26 cellular contexts compared by ENCODE assay signal in genomic region chr2:239133945-239134570, GRCh38.
DNase-seq lines count a peak whose midpoint lies in the region; ATAC-seq and TF ChIP-seq lines count a peak whose summit lies in the region.
"Had no signal": no experiment of that assay in that cellular context is flagged by ENCODE, and none has a peak within 500 bp of the region (broad histone marks: within the 10 kb centered on the region; RNA-seq: fewer than 3 reads in every experiment).

No MANE protein-coding gene starts in this region.

- dilution Hi-C loops in IMR-90 (cut with HindIII; ENCODE audit: low sequenced_read_pairs, unreplicated experiment): no loop called here

- no peak for TF ChIP-seq POLR2A in IMR-90 (IDR thresholded peaks at IDR 0.05; ENCODE audit: low read depth, low read length)

- peaks cover 69% of the 10 kb centered on the region for H3K36me3 ChIP-seq in IMR-90 (ENCODE audit: control insufficient read depth, insufficient read depth, low read length)

- ATAC-seq in activated T-cell treated with anti-CD3 and anti-CD28 coated beads, Interleukin-2, amount 50 U/mL, for 72 hours (replicated peaks in 1 of 2): no peak
- ATAC-seq in right cardiac atrium (no peak), left cardiac atrium (no peak), IMR-90 (ENCODE audit: low read depth) (no peak), HG02642 (IDR thresholded peaks at IDR 0.05; ENCODE audit: poor library complexity, unreplicated experiment) (no peak)
- ATAC-seq: GM12878 had no signal

- peak overlapping the region; percentile 52 for H3K27ac Mint-ChIP-seq in activated T-cell treated with anti-CD3 and anti-CD28 coated beads, Interleukin-2, amount 50 U/mL, for 24 hours
- no peak overlapping the region for H3K27ac Mint-ChIP-seq in activated T-cell treated with anti-CD3 and anti-CD28 coated beads, Interleukin-2, amount 50 U/mL, for 72 hours
- H3K27ac Mint-ChIP-seq: CD8-positive, alpha-beta memory T cell had no signal

- no peaks in the 10 kb centered on the region for H3K9me3 Mint-ChIP-seq in activated T-cell treated with anti-CD3 and anti-CD28 coated beads, Interleukin-2, amount 50 U/mL, for 24 hours
- H3K9me3 Mint-ChIP-seq in activated T-cell treated with anti-CD3 and anti-CD28 coated beads, Interleukin-2, amount 50 U/mL, for 72 hours: no peaks in the 10 kb centered on the region
- H3K9me3 Mint-ChIP-seq: CD8-positive, alpha-beta memory T cell had no signal

- H3K4me1 ChIP-seq in right cardiac atrium (ENCODE audit: control insufficient read depth, insufficient read depth, low read length) (peaks cover 4% of the 10 kb centered on the region), IMR-90 (ENCODE audit: control insufficient read depth, insufficient read depth, low read length) (no peaks in the 10 kb centered on the region)
- H3K4me1 ChIP-seq: BE2C, BLaER1 had no signal

- H3K14ac ChIP-seq in IMR-90 (replicated peaks; ENCODE audit: low read depth, low read length): no peak overlapping the region

- CTCF ChIA-PET in IMR-90 (lab: Yijun Ruan, JAX): no interaction called here

- peak overlapping the region; percentile 42 for H2AFZ ChIP-seq in IMR-90 (replicated peaks; ENCODE audit: low read length, poor library complexity)

- no peak overlapping the region for H4K5ac ChIP-seq in IMR-90 (ENCODE audit: low read depth, low read length)

- H3K36me3 Mint-ChIP-seq in activated T-cell treated with anti-CD3 and anti-CD28 coated beads, Interleukin-2, amount 50 U/mL, for 24 hours (ENCODE audit: low read depth): peaks cover 96% of the 10 kb centered on the region
- H3K36me3 Mint-ChIP-seq in activated T-cell treated with anti-CD3 and anti-CD28 coated beads, Interleukin-2, amount 50 U/mL, for 72 hours (ENCODE audit: insufficient read depth in 2 of 2): peaks cover 8 to 9% of the 10 kb centered on the region in 2 donors

- no peak overlapping the region for H4K91ac ChIP-seq in IMR-90 (ENCODE audit: insufficient read depth, low read depth, low read length)

- H3K4me2 ChIP-seq in IMR-90 (ENCODE audit: low read depth, low read length): no peak overlapping the region
- H3K4me2 ChIP-seq: BLaER1 had no signal

- H2AK5ac ChIP-seq in IMR-90 (ENCODE audit: low read depth, low read length): no peak overlapping the region

- no peak overlapping the region for H2BK5ac ChIP-seq in IMR-90 (ENCODE audit: low read depth, low read length, poor library complexity, severe bottlenecking)

- H3K9me3 ChIP-seq in right cardiac atrium (ENCODE audit: control insufficient read depth, low read length) (no peaks in the 10 kb centered on the region), IMR-90 (ENCODE audit: control insufficient read depth, insufficient read depth, low read length) (no peaks in the 10 kb centered on the region)
- H3K9me3 ChIP-seq: BE2C, BLaER1 had no signal

- H3K79me1 ChIP-seq in IMR-90 (ENCODE audit: low read depth in 1 of 2, low read length in 2 of 2): no peaks in the 10 kb centered on the region

- H3K9ac ChIP-seq in IMR-90 (ENCODE audit: low read depth, low read length): no peak overlapping the region
- H3K9ac ChIP-seq: BLaER1 had no signal

- no peak overlapping the region for H2AK9ac ChIP-seq in IMR-90 (replicated peaks; ENCODE audit: low read depth, low read length, poor library complexity)

- no peak for TF ChIP-seq RAD21 in IMR-90 (IDR thresholded peaks at IDR 0.05; ENCODE audit: low read length)

- H3K27ac ChIP-seq in right cardiac atrium (ENCODE audit: low read length) (no peak overlapping the region), IMR-90 (ENCODE audit: insufficient read depth, low read length) (no peak overlapping the region)
- H3K27ac ChIP-seq: BLaER1 had no signal

- no peak overlapping the region for H2BK120ac ChIP-seq in IMR-90 (ENCODE audit: low read depth, low read length)

- H3K9me1 ChIP-seq in IMR-90 (ENCODE audit: insufficient read depth, low read length): no peaks in the 10 kb centered on the region

- H3K4me3 ChIP-seq in right cardiac atrium (ENCODE audit: low read length): no peak overlapping the region
- no peak overlapping the region for H3K4me3 ChIP-seq in IMR-90 (ENCODE audit: insufficient read depth, low read depth, low read length)
- H3K4me3 ChIP-seq: BLaER1, GM12878 had no signal

- no peak overlapping the region for H4K8ac ChIP-seq in IMR-90 (ENCODE audit: low read depth in 2 of 2, low read length in 2 of 2)

- WGBS in right cardiac atrium: 95% methylated on average over 28 of the region's 28 CpGs
- 90% methylated on average over 4 of the region's 28 CpGs; no CpG with 5 or more reads in 1 of the 2 experiments for WGBS in IMR-90 (ENCODE audit: extremely low coverage in 2 of 2, insufficient read length in 1 of 2), 2 experiments

- H3K56ac ChIP-seq in IMR-90 (ENCODE audit: extremely low read depth, insufficient read depth, low read length): no peak overlapping the region

- no peaks in the 10 kb centered on the region for H3K27me3 Mint-ChIP-seq in activated T-cell treated with anti-CD3 and anti-CD28 coated beads, Interleukin-2, amount 50 U/mL, for 24 hours
- H3K27me3 Mint-ChIP-seq in activated T-cell treated with anti-CD3 and anti-CD28 coated beads, Interleukin-2, amount 50 U/mL, for 72 hours (ENCODE audit: low read depth): no peaks in the 10 kb centered on the region
- H3K27me3 Mint-ChIP-seq: CD4-positive, alpha-beta memory T cell; CD4-positive, CD25-positive, alpha-beta regulatory T cell; CD8-positive, alpha-beta memory T cell had no signal

- DNase-seq in activated T-cell treated with anti-CD3 and anti-CD28 coated beads, Interleukin-2, amount 50 U/mL, for 24 hours: no peak
- no peak for DNase-seq in activated T-cell treated with anti-CD3 and anti-CD28 coated beads, Interleukin-2, amount 50 U/mL, for 72 hours
- DNase-seq in right cardiac atrium (peak in 2 of 3 donors; percentile 34 to 53), left cardiac atrium (no peak), IMR-90 (no peak), head of caudate nucleus (peak in 35 of 42 donors; percentile 37 to 86 (median 67))
- no peak for DNase-seq in stimulated activated naive CD4-positive, alpha-beta T cell (lab: John Stamatoyannopoulos, UW)
- DNase-seq: 8988T; ACHN; BE2C; C1 segment of cervical spinal cord; CD4-positive, alpha-beta memory T cell; CD4-positive, CD25-positive, alpha-beta regulatory T cell; CD8-positive, alpha-beta memory T cell; COR-L47; DMS 273 treated with DMSO at 0.1 percent for 48 hours; DMS153; DMS53; DMS79; DND-41; EL; GDM1 had no signal

- H3K27me3 ChIP-seq in right cardiac atrium (ENCODE audit: control insufficient read depth, insufficient read depth) (no peaks in the 10 kb centered on the region), IMR-90 (ENCODE audit: control insufficient read depth, insufficient read depth, low read length) (no peaks in the 10 kb centered on the region)
- H3K27me3 ChIP-seq: BE2C, BLaER1 had no signal

- no peak overlapping the region for H3K4me3 Mint-ChIP-seq in activated T-cell treated with anti-CD3 and anti-CD28 coated beads, Interleukin-2, amount 50 U/mL, for 24 hours
- H3K4me3 Mint-ChIP-seq in activated T-cell treated with anti-CD3 and anti-CD28 coated beads, Interleukin-2, amount 50 U/mL, for 72 hours: no peak overlapping the region
- H3K4me3 Mint-ChIP-seq: CD14-positive monocyte; CD4-positive, alpha-beta memory T cell; CD4-positive, CD25-positive, alpha-beta regulatory T cell; CD8-positive, alpha-beta memory T cell had no signal

- BruUV-seq in IMR-90 (replicated peaks; lab: Mats Ljungman, UMichigan): no TSS peak

- H4K20me1 ChIP-seq in IMR-90 (ENCODE audit: insufficient read depth, low read length): no peaks in the 10 kb centered on the region; the same call in 1 of the 2 replicates

- no peak overlapping the region for H2BK15ac ChIP-seq in IMR-90 (ENCODE audit: low read depth, low read length)

- POLR2A ChIA-PET in IMR-90 (lab: Charles Lee; ENCODE audit: unreplicated experiment): no interaction called here

- H3K4ac ChIP-seq in IMR-90 (ENCODE audit: low read depth, low read length): no peak overlapping the region

- H3K18ac ChIP-seq in IMR-90 (ENCODE audit: low read depth, low read length): no peak overlapping the region

- no peak overlapping the region for H3K23ac ChIP-seq in IMR-90 (ENCODE audit: low read depth, low read length)

- intact Hi-C loops in right cardiac atrium (cut with DNase I): no loop called here
- intact Hi-C loops in left cardiac atrium (cut with DNase I): no loop called here
- intact Hi-C loops in IMR-90 (cut with micrococcal nuclease): no loop called here
- intact Hi-C loops in head of caudate nucleus (cut with DNase I): no loop called here

- in situ Hi-C loops in IMR-90 (cut with MboI; ENCODE audit: low sequenced_read_pairs): loop anchor here (25.0 kb wide), 1 partner anchor 853 kb away; no protein-coding TSS in a partner anchor

- TF ChIP-seq CTCF in IMR-90 (conservative IDR thresholded peaks at IDR 0.05; ENCODE audit: low read depth, low read length): no peak

- H2BK20ac ChIP-seq in IMR-90 (ENCODE audit: low read depth, low read length): no peak overlapping the region

- no peaks in the 10 kb centered on the region for H3K4me1 Mint-ChIP-seq in activated T-cell treated with anti-CD3 and anti-CD28 coated beads, Interleukin-2, amount 50 U/mL, for 24 hours (ENCODE audit: low read depth)
- no peaks in the 10 kb centered on the region for H3K4me1 Mint-ChIP-seq in activated T-cell treated with anti-CD3 and anti-CD28 coated beads, Interleukin-2, amount 50 U/mL, for 72 hours (ENCODE audit: low read depth)
- H3K4me1 Mint-ChIP-seq: CD14-positive monocyte; CD4-positive, CD25-positive, alpha-beta regulatory T cell had no signal

TF ChIP-seq in IMR-90, 13 proteins besides CTCF, POLR2A, EP300 and RAD21 (continues in another document):
- no peak for TF ChIP-seq FOS (IDR thresholded peaks at IDR 0.05; ENCODE audit: low read depth, low read length)
- TF ChIP-seq USF2 (IDR thresholded peaks at IDR 0.05; ENCODE audit: low read depth, low read length): no peak
- TF ChIP-seq RFX5 (IDR thresholded peaks at IDR 0.05; ENCODE audit: low read depth, low read length): no peak
- no peak for TF ChIP-seq MAFK (IDR thresholded peaks at IDR 0.05; ENCODE audit: low read depth, low read length)
- no peak for TF ChIP-seq MXI1 (IDR thresholded peaks at IDR 0.05; ENCODE audit: borderline replicate concordance, low read depth, low read length)
- TF ChIP-seq RCOR1 (IDR thresholded peaks at IDR 0.05; ENCODE audit: insufficient replicate concordance, low read length): no peak
- no peak for TF ChIP-seq CEBPB (IDR thresholded peaks at IDR 0.05; ENCODE audit: low read depth, low read length)
- no peak for TF ChIP-seq SMC3 (IDR thresholded peaks at IDR 0.05; ENCODE audit: low read depth, low read length)
- no peak for TF ChIP-seq NFE2L2 (IDR thresholded peaks at IDR 0.05; ENCODE audit: low read depth, low read length)
- TF ChIP-seq MAZ (IDR thresholded peaks at IDR 0.05; ENCODE audit: borderline replicate concordance, low read depth, low read length): no peak

Comparison
In these comparisons a context has a peak if more than half of its experiments do, and no peak if none do; other contexts are left out.
1. DNase-seq: peak in right cardiac atrium (2 of 3) and head of caudate nucleus (35 of 42); none in activated T-cell treated with anti-CD3 and anti-CD28 coated beads, Interleukin-2, amount 50 U/mL, for 24 hours (single experiment), activated T-cell treated with anti-CD3 and anti-CD28 coated beads, Interleukin-2, amount 50 U/mL, for 72 hours (0 of 2), left cardiac atrium (single experiment), IMR-90 (single experiment) and stimulated activated naive CD4-positive, alpha-beta T cell (0 of 6).